ENCODE assay signal across 28 cellular contexts in genomic region chr6:135546680-135547418, GRCh38.
"Had no signal": no experiment of that assay in that cellular context is flagged by ENCODE, and none has a peak within 500 bp of the region (broad histone marks: within the 10 kb centered on the region; RNA-seq: fewer than 3 reads in every experiment).

No MANE protein-coding gene starts in this region.

- H3K27me3 ChIP-seq: cardiac muscle cell, neutrophil, pancreas, sigmoid colon, stomach, suprapubic skin, transverse colon, uterus had no signal

- H3K27ac Mint-ChIP-seq: activated naive CD4-positive, alpha-beta T cell treated with anti-CD3 and anti-CD28 coated beads for 36 hours; activated naive CD8-positive, alpha-beta T cell treated with anti-CD3 and anti-CD28 coated beads, Interleukin-2, amount 10 ng/mL, durations not matched to agents 7 days and 5 days; activated T-helper 2 cell treated with anti-CD3 and anti-CD28 coated beads, Interferon-gamma antibody, Interleukin-2, Interleukin-4, amounts not matched to agents 10 μg/mL and 5 μg/mL and 100 μg/mL, durations not matched to agents 14 hours and 24 hours and 36 hours; dendritic cell treated with granulocyte-macrophage colony-stimulating factor and Interleukin-4, amounts not matched to agents 40 ng/mL and 50 ng/mL, for 4 days; stimulated activated memory B cell treated with anti-CD40 and anti-IgM and Interleukin-4, amounts not matched to agents 10 μg/mL and 1 μg/mL and 100 μg/mL, for 72 hours had no signal

- H3K4me1 ChIP-seq: lower lobe of right lung, pancreas, sigmoid colon, stomach, suprapubic skin, transverse colon, uterus had no signal

- H3K4me3 Mint-ChIP-seq: activated naive CD4-positive, alpha-beta T cell treated with anti-CD3 and anti-CD28 coated beads for 36 hours; activated naive CD8-positive, alpha-beta T cell treated with anti-CD3 and anti-CD28 coated beads, Interleukin-2, amount 10 ng/mL, durations not matched to agents 7 days and 5 days; activated T-cell treated with anti-CD3 and anti-CD28 coated beads, Interleukin-2, amount 50 U/mL, for 4 hours; dendritic cell treated with granulocyte-macrophage colony-stimulating factor and Interleukin-4, amounts not matched to agents 40 ng/mL and 50 ng/mL, for 4 days; nephron; stimulated activated memory B cell treated with anti-CD40 and anti-IgM and Interleukin-4, amounts not matched to agents 10 μg/mL and 1 μg/mL and 100 μg/mL, for 72 hours had no signal

- ATAC-seq: activated T-cell treated with anti-CD3 and anti-CD28 coated beads, Interleukin-2, amount 50 U/mL, for 4 hours; lower lobe of right lung; pancreas; stimulated activated memory B cell treated with anti-CD40 and anti-IgM and Interleukin-4, amounts not matched to agents 10 μg/mL and 1 μg/mL and 100 μg/mL, for 72 hours had no signal

- H3K4me1 Mint-ChIP-seq: activated naive CD8-positive, alpha-beta T cell treated with anti-CD3 and anti-CD28 coated beads, Interleukin-2, amount 10 ng/mL, durations not matched to agents 7 days and 5 days; stimulated activated memory B cell treated with anti-CD40 and anti-IgM and Interleukin-4, amounts not matched to agents 10 μg/mL and 1 μg/mL and 100 μg/mL, for 72 hours had no signal

- H3K9me3 Mint-ChIP-seq: activated naive CD4-positive, alpha-beta T cell treated with anti-CD3 and anti-CD28 coated beads for 36 hours; activated T-cell treated with anti-CD3 and anti-CD28 coated beads, Interleukin-2, amount 50 U/mL, for 4 hours; dendritic cell treated with granulocyte-macrophage colony-stimulating factor and Interleukin-4, amounts not matched to agents 40 ng/mL and 50 ng/mL, for 4 days had no signal

- H3K36me3 ChIP-seq: cardiac muscle cell, lower lobe of right lung, neutrophil, pancreas, sigmoid colon, stomach, suprapubic skin, transverse colon, uterus, WERI-Rb-1 had no signal

- H3K27ac ChIP-seq: cardiac muscle cell, lower lobe of right lung, neutrophil, pancreas, sigmoid colon, stomach, suprapubic skin, transverse colon, uterus, WERI-Rb-1 had no signal

- H3K9me3 ChIP-seq: lower lobe of right lung, neutrophil, pancreas, sigmoid colon, SK-N-SH, stomach, suprapubic skin, transverse colon, uterus had no signal

- H3K4me3 ChIP-seq: cardiac muscle cell, lower lobe of right lung, pancreas, sigmoid colon, smooth muscle cell, stomach, suprapubic skin, transverse colon, uterus had no signal

- H3K27me3 Mint-ChIP-seq: dendritic cell treated with granulocyte-macrophage colony-stimulating factor and Interleukin-4, amounts not matched to agents 40 ng/mL and 50 ng/mL, for 4 days had no signal

- H3K36me3 Mint-ChIP-seq: stimulated activated memory B cell treated with anti-CD40 and anti-IgM and Interleukin-4, amounts not matched to agents 10 μg/mL and 1 μg/mL and 100 μg/mL, for 72 hours had no signal

- DNase-seq: activated CD4-positive, alpha-beta T cell treated with anti-CD3 and anti-CD28 coated beads, Interleukin-2, amount 50 U/mL, for 1 hour; activated CD4-positive, CD25-positive, alpha-beta regulatory T cell treated with anti-CD3 and anti-CD28 coated beads, Interleukin-2, amount 50 U/mL, for 72 hours; activated CD8-positive, alpha-beta memory T cell treated with anti-CD3 and anti-CD28 coated beads for 24 hours; activated CD8-positive, alpha-beta memory T cell treated with anti-CD3 and anti-CD28 coated beads, Interleukin-2, amount 50 U/mL, for 4 hours; activated naive CD4-positive, alpha-beta T cell treated with anti-CD3 and anti-CD28 coated beads for 36 hours; activated naive CD8-positive, alpha-beta T cell treated with anti-CD3 and anti-CD28 coated beads, Interleukin-2, amount 10 ng/mL, durations not matched to agents 7 days and 5 days; activated T-cell treated with anti-CD3 and anti-CD28 coated beads, Interleukin-2, amount 50 U/mL, for 4 hours; amniotic stem cell; effector CD4-positive, alpha-beta T cell; erythroblast; glutamatergic neuron; lower lobe of right lung; sigmoid colon; SK-N-SH; stimulated activated CD4-positive, alpha-beta T cell treated with anti-CD3 and anti-CD28 coated beads, Interleukin-15, amount 100 ng/mL, for 24 hours; stomach; transverse colon; WERI-Rb-1 had no signal
